Comparison of ENCODE assay signal across 26 cellular contexts in the genomic region with DNA sequence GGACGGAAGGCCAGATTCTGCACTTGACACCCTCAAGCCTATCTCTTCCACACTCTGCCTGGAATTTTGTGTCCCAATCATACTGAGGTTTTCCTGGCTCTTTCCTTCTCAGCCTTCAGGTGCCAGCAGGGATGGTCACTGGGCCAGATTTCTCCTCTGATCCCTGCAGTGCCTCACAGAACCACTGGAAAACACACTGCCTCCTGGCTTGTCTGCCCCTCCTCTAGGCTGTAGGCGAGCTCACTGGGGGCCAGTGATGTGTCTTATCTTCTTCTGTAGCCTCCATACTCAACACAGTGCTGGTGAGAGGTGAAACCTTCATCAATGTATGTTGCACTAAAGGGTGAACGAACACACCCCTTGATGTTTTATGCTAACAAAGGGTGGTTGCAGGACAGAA.
A peak's percentile ranks its signal among the peaks of the same experiment; 100 is the strongest.
DNase-seq lines count a peak whose midpoint lies in the region; ATAC-seq and TF ChIP-seq lines count a peak whose summit lies in the region.
"Had no signal": no experiment of that assay in that cellular context is flagged by ENCODE, and none has a peak within 500 bp of the region (broad histone marks: within the 10 kb centered on the region; RNA-seq: fewer than 3 reads in every experiment).

No MANE protein-coding gene starts in this region.

- TF ChIP-seq CTCF in AG04450 (IDR thresholded peaks at IDR 0.05; ENCODE audit: low read depth, low read length) (0 out of 2 replicates have a peak, but pooled peaks have one; percentile 5), AG10803 (conservative IDR thresholded peaks at IDR 0.05; ENCODE audit: low read length) (no peak), IMR-90 (conservative IDR thresholded peaks at IDR 0.05; ENCODE audit: low read depth, low read length) (no peak), uterus (IDR thresholded peaks at IDR 0.05) (no peak), MCF 10A (IDR thresholded peaks at IDR 0.05; ENCODE audit: unreplicated experiment) (no peak)

- no peak overlapping the region for H2AK5ac ChIP-seq in IMR-90 (ENCODE audit: low read depth, low read length)

- H3K4me1 ChIP-seq in IMR-90 (ENCODE audit: control insufficient read depth, insufficient read depth, low read length): peaks cover 6% of the 10 kb centered on the region
- no peaks in the 10 kb centered on the region for H3K4me1 ChIP-seq in uterus

- peaks cover 3% of the 10 kb centered on the region for H3K9me1 ChIP-seq in IMR-90 (ENCODE audit: insufficient read depth, low read length)

- TF ChIP-seq RAD21 in IMR-90 (IDR thresholded peaks at IDR 0.05; ENCODE audit: low read length): no peak

- no peaks in the 10 kb centered on the region for H3K79me1 ChIP-seq in IMR-90 (ENCODE audit: low read depth in 1 of 2, low read length in 2 of 2)

- H3K9me3 Mint-ChIP-seq in MCF 10A (ENCODE audit: unreplicated experiment): no peaks in the 10 kb centered on the region
- H3K9me3 Mint-ChIP-seq: CD4-positive, CD25-positive, alpha-beta regulatory T cell had no signal

- H3K4ac ChIP-seq in IMR-90 (ENCODE audit: low read depth, low read length): no peak overlapping the region

- H2BK120ac ChIP-seq in IMR-90 (ENCODE audit: low read depth, low read length): no peak overlapping the region

- H3K56ac ChIP-seq in IMR-90 (ENCODE audit: extremely low read depth, insufficient read depth, low read length): no peak overlapping the region

- no peak overlapping the region for H4K91ac ChIP-seq in IMR-90 (ENCODE audit: insufficient read depth, low read depth, low read length)

- dilution Hi-C loops in IMR-90 (cut with HindIII; ENCODE audit: low sequenced_read_pairs, unreplicated experiment): no loop called here

- 0 out of 3 replicates have a peak overlapping the region, but pooled peaks have one; percentile 0 for H2BK15ac ChIP-seq in IMR-90 (ENCODE audit: low read depth, low read length)

- no peak overlapping the region for H3K18ac ChIP-seq in IMR-90 (ENCODE audit: low read depth, low read length)

- DNase-seq in AG04450 (ENCODE audit: low read depth, low spot score) (no peak), AG10803 (ENCODE audit: low read depth) (peak; percentile 14), IMR-90 (no peak), iPS-NIHi7 (ENCODE audit: extremely low spot score) (peak; percentile 8), MG63 (no peak), uterus (no peak), MCF 10A (ENCODE audit: unreplicated experiment) (no peak)
- no peak for DNase-seq in NK-92 treated with Interleukin-12 subunit alpha and Interleukin-12 subunit beta, amount 100 ng/mL, for 24 hours (lab: John Stamatoyannopoulos, UW)
- DNase-seq: CD4-positive, CD25-positive, alpha-beta regulatory T cell; DMS79; EL; GDM1; GOT3; Kasumi-1; NCI-H1694; NCI-H2029 treated with DMSO at 0.1 percent for 48 hours; NCI-H2227 treated with DMSO at 0.1 percent for 48 hours; NCI-H526 treated with DMSO at 0.1 percent for 48 hours; SK-N-SH; SW 1271 had no signal

- POLR2A ChIA-PET in AG04450 (lab: Yijun Ruan, JAX): no interaction called here
- POLR2A ChIA-PET in IMR-90 (lab: Charles Lee; ENCODE audit: unreplicated experiment): no interaction called here
- POLR2A ChIA-PET in MCF 10A (lab: Yijun Ruan, JAX): no interaction called here

- H4K5ac ChIP-seq in IMR-90 (ENCODE audit: low read depth, low read length): no peak overlapping the region

- no peaks in the 10 kb centered on the region for H3K27me3 Mint-ChIP-seq in MCF 10A (ENCODE audit: insufficient read depth, unreplicated experiment)

- H2BK5ac ChIP-seq in IMR-90 (ENCODE audit: low read depth, low read length, poor library complexity, severe bottlenecking): no peak overlapping the region

- TF ChIP-seq POLR2A in IMR-90 (IDR thresholded peaks at IDR 0.05; ENCODE audit: low read depth, low read length) (no peak), uterus (IDR thresholded peaks at IDR 0.05) (no peak)

- H2AFZ ChIP-seq in IMR-90 (replicated peaks; ENCODE audit: low read length, poor library complexity): peak overlapping the region; percentile 56

- no peak overlapping the region for H3K4me3 ChIP-seq in AG04450 (ENCODE audit: low read depth, low read length)
- H3K4me3 ChIP-seq in AG10803 (ENCODE audit: low read length): no peak overlapping the region
- H3K4me3 ChIP-seq in IMR-90 (ENCODE audit: insufficient read depth, low read depth, low read length): no peak overlapping the region
- no peak overlapping the region for H3K4me3 ChIP-seq in MG63
- H3K4me3 ChIP-seq in uterus: no peak overlapping the region
- H3K4me3 ChIP-seq: BLaER1, GM12878 had no signal

- no peak overlapping the region for H3K4me2 ChIP-seq in IMR-90 (ENCODE audit: low read depth, low read length)
- H3K4me2 ChIP-seq: BLaER1, SK-N-SH had no signal

- H3K4me3 Mint-ChIP-seq in MCF 10A (ENCODE audit: unreplicated experiment): no peak overlapping the region
- H3K4me3 Mint-ChIP-seq: CD4-positive, CD25-positive, alpha-beta regulatory T cell had no signal

- no TSS peak for BruUV-seq in IMR-90 (replicated peaks; lab: Mats Ljungman, UMichigan)
- BruUV-seq in MCF 10A (replicated peaks; lab: Mats Ljungman, UMichigan): no TSS peak

- H3K23ac ChIP-seq in IMR-90 (ENCODE audit: low read depth, low read length): no peak overlapping the region

- H3K9ac ChIP-seq in IMR-90 (ENCODE audit: low read depth, low read length): no peak overlapping the region
- H3K9ac ChIP-seq: BLaER1, SK-N-SH had no signal

- H3K27ac Mint-ChIP-seq in MCF 10A (ENCODE audit: low read depth, unreplicated experiment): no peak overlapping the region
- H3K27ac Mint-ChIP-seq: CD4-positive, CD25-positive, alpha-beta regulatory T cell had no signal

- ATAC-seq in IMR-90 (ENCODE audit: low read depth): no peak
- ATAC-seq: GM12878, HCT116, Panc1 had no signal

- CTCF ChIA-PET in AG04450 (lab: Charles Lee): no interaction called here
- CTCF ChIA-PET in IMR-90 (lab: Yijun Ruan, JAX): no interaction called here
- CTCF ChIA-PET in MCF 10A (lab: Yijun Ruan, JAX): interaction anchor here (0.6 to 0.7 kb wide), 2 partner anchors 56 to 102 kb away, joined by 3 read pairs; no protein-coding TSS in a partner anchor

- H3K27ac ChIP-seq in AG04450 (ENCODE audit: low read depth, low read length): no peak overlapping the region
- H3K27ac ChIP-seq in IMR-90 (ENCODE audit: insufficient read depth, low read length): no peak overlapping the region
- no peak overlapping the region for H3K27ac ChIP-seq in uterus
- H3K27ac ChIP-seq: BLaER1, HL-60, RWPE1 had no signal

- H3K14ac ChIP-seq in IMR-90 (replicated peaks; ENCODE audit: low read depth, low read length): no peak overlapping the region

- in situ Hi-C loops in IMR-90 (cut with MboI; ENCODE audit: low sequenced_read_pairs): no loop called here

- no peak overlapping the region for H2AK9ac ChIP-seq in IMR-90 (replicated peaks; ENCODE audit: low read depth, low read length, poor library complexity)

- H2BK20ac ChIP-seq in IMR-90 (ENCODE audit: low read depth, low read length): no peak overlapping the region

- intact Hi-C loops in IMR-90 (cut with micrococcal nuclease): no loop called here
- intact Hi-C loops in uterus (cut with DNase I; ENCODE audit: low total_unique reads): no loop called here
- intact Hi-C loops in MCF 10A (cut with micrococcal nuclease): no loop called here

- H3K27me3 ChIP-seq in AG04450 (ENCODE audit: control insufficient read depth, insufficient read depth, low read length) (peaks cover 2% of the 10 kb centered on the region), IMR-90 (ENCODE audit: control insufficient read depth, insufficient read depth, low read length) (no peaks in the 10 kb centered on the region; the same call in 1 of the 2 replicates), MG63 (no peaks in the 10 kb centered on the region; the same call in 1 of the 2 replicates), uterus (no peaks in the 10 kb centered on the region)
- H3K27me3 ChIP-seq: BLaER1 had no signal

- no peaks in the 10 kb centered on the region for H3K36me3 Mint-ChIP-seq in MCF 10A (ENCODE audit: insufficient read depth, unreplicated experiment)

- H4K20me1 ChIP-seq in IMR-90 (ENCODE audit: insufficient read depth, low read length): no peaks in the 10 kb centered on the region
- H4K20me1 ChIP-seq: BLaER1 had no signal

- H4K8ac ChIP-seq in IMR-90 (ENCODE audit: low read depth in 2 of 2, low read length in 2 of 2): no peak overlapping the region

- H3K4me1 Mint-ChIP-seq in MCF 10A (ENCODE audit: insufficient read depth, unreplicated experiment): peaks cover 14% of the 10 kb centered on the region
- H3K4me1 Mint-ChIP-seq: CD4-positive, CD25-positive, alpha-beta regulatory T cell had no signal

- H3K36me3 ChIP-seq in IMR-90 (ENCODE audit: control insufficient read depth, insufficient read depth, low read length) (no peaks in the 10 kb centered on the region), MG63 (no peaks in the 10 kb centered on the region), uterus (no peaks in the 10 kb centered on the region)
- H3K36me3 ChIP-seq: BLaER1 had no signal

- H3K9me3 ChIP-seq in AG04450 (ENCODE audit: control insufficient read depth, insufficient read depth, low read length) (no peaks in the 10 kb centered on the region), IMR-90 (ENCODE audit: control insufficient read depth, insufficient read depth, low read length) (no peaks in the 10 kb centered on the region), MG63 (no peaks in the 10 kb centered on the region), uterus (no peaks in the 10 kb centered on the region)
- H3K9me3 ChIP-seq: SK-N-SH had no signal

- WGBS in IMR-90 (ENCODE audit: extremely low coverage in 2 of 2, insufficient read length in 1 of 2), 2 experiments: no CpG with 5 or more reads among the region's 3 CpGs

TF ChIP-seq in IMR-90, 13 proteins besides CTCF, POLR2A, EP300 and RAD21 (continues in another document):
- no peak for TF ChIP-seq RFX5 (IDR thresholded peaks at IDR 0.05; ENCODE audit: low read depth, low read length)
- no peak for TF ChIP-seq CHD1 (IDR thresholded peaks at IDR 0.05; ENCODE audit: low read depth, low read length)
- no peak for TF ChIP-seq NFE2L2 (IDR thresholded peaks at IDR 0.05; ENCODE audit: low read depth, low read length)
- no peak for TF ChIP-seq MAZ (IDR thresholded peaks at IDR 0.05; ENCODE audit: borderline replicate concordance, low read depth, low read length)
- TF ChIP-seq MAFK (IDR thresholded peaks at IDR 0.05; ENCODE audit: low read depth, low read length): no peak
- no peak for TF ChIP-seq CEBPB (IDR thresholded peaks at IDR 0.05; ENCODE audit: low read depth, low read length)
- no peak for TF ChIP-seq MXI1 (IDR thresholded peaks at IDR 0.05; ENCODE audit: borderline replicate concordance, low read depth, low read length)
- TF ChIP-seq BHLHE40 (IDR thresholded peaks at IDR 0.05; ENCODE audit: low read depth, low read length): no peak
- TF ChIP-seq, protein P1, sequence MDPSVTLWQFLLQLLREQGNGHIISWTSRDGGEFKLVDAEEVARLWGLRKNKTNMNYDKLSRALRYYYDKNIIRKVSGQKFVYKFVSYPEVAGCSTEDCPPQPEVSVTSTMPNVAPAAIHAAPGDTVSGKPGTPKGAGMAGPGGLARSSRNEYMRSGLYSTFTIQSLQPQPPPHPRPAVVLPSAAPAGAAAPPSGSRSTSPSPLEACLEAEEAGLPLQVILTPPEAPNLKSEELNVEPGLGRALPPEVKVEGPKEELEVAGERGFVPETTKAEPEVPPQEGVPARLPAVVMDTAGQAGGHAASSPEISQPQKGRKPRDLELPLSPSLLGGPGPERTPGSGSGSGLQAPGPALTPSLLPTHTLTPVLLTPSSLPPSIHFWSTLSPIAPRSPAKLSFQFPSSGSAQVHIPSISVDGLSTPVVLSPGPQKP (IDR thresholded peaks at IDR 0.05; ENCODE audit: borderline replicate concordance, low read depth, low read length): no peak

Comparison
In these comparisons a context has a peak if more than half of its experiments do, and no peak if none do; other contexts are left out.
1. DNase-seq: peak in AG10803 (single experiment) and iPS-NIHi7 (single experiment); none in AG04450 (single experiment), IMR-90 (single experiment), NK-92 treated with Interleukin-12 subunit alpha and Interleukin-12 subunit beta, amount 100 ng/mL, for 24 hours (single experiment), MG63 (single experiment), uterus (0 of 2) and MCF 10A (single experiment).